1 cellular context compared by ENCODE assay signal in the genomic region with DNA sequence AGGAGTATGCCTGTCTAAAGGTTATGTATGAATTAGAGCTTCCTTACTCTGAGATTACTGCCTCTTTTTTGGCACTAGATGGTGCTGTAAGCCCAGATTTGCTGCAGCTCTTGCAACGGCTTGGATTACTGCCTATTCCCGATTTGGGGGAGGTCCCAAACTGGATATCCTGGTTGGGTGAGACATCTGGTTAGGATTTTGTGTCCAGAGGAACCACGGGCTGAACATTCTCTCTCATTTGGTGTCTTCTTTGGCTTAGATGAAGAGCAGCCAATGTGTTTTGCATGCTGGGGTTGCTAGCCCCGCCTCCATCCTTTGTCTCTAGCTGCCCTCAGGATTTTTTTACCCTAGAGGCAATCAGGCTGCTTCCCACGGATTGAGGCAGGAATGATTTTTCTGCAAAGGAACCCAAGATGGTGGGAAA.
TF ChIP-seq lines count a peak whose summit lies in the region.

No MANE protein-coding gene starts in this region.

TF ChIP-seq in WTC11, 78 proteins besides CTCF, POLR2A, EP300 and RAD21 (continued from another document):
- TF ChIP-seq, protein P1, sequence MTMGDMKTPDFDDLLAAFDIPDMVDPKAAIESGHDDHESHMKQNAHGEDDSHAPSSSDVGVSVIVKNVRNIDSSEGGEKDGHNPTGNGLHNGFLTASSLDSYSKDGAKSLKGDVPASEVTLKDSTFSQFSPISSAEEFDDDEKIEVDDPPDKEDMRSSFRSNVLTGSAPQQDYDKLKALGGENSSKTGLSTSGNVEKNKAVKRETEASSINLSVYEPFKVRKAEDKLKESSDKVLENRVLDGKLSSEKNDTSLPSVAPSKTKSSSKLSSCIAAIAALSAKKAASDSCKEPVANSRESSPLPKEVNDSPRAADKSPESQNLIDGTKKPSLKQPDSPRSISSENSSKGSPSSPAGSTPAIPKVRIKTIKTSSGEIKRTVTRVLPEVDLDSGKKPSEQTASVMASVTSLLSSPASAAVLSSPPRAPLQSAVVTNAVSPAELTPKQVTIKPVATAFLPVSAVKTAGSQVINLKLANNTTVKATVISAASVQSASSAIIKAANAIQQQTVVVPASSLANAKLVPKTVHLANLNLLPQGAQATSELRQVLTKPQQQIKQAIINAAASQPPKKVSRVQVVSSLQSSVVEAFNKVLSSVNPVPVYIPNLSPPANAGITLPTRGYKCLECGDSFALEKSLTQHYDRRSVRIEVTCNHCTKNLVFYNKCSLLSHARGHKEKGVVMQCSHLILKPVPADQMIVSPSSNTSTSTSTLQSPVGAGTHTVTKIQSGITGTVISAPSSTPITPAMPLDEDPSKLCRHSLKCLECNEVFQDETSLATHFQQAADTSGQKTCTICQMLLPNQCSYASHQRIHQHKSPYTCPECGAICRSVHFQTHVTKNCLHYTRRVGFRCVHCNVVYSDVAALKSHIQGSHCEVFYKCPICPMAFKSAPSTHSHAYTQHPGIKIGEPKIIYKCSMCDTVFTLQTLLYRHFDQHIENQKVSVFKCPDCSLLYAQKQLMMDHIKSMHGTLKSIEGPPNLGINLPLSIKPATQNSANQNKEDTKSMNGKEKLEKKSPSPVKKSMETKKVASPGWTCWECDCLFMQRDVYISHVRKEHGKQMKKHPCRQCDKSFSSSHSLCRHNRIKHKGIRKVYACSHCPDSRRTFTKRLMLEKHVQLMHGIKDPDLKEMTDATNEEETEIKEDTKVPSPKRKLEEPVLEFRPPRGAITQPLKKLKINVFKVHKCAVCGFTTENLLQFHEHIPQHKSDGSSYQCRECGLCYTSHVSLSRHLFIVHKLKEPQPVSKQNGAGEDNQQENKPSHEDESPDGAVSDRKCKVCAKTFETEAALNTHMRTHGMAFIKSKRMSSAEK (CRISPR knock-in tag; IDR thresholded peaks at IDR 0.05; ENCODE audit: borderline replicate concordance): no peak
- TF ChIP-seq, protein P2, sequence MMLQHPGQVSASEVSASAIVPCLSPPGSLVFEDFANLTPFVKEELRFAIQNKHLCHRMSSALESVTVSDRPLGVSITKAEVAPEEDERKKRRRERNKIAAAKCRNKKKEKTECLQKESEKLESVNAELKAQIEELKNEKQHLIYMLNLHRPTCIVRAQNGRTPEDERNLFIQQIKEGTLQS (CRISPR knock-in tag; conservative IDR thresholded peaks at IDR 0.05): no peak
- TF ChIP-seq, protein P3, sequence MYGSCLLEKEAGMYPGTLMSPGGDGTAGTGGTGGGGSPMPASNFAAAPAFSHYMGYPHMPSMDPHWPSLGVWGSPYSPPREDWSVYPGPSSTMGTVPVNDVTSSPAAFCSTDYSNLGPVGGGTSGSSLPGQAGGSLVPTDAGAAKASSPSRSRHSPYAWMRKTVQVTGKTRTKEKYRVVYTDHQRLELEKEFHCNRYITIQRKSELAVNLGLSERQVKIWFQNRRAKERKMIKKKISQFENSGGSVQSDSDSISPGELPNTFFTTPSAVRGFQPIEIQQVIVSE (CRISPR knock-in tag; IDR thresholded peaks at IDR 0.05; ENCODE audit: borderline replicate concordance): no peak
- TF ChIP-seq, protein P4, sequence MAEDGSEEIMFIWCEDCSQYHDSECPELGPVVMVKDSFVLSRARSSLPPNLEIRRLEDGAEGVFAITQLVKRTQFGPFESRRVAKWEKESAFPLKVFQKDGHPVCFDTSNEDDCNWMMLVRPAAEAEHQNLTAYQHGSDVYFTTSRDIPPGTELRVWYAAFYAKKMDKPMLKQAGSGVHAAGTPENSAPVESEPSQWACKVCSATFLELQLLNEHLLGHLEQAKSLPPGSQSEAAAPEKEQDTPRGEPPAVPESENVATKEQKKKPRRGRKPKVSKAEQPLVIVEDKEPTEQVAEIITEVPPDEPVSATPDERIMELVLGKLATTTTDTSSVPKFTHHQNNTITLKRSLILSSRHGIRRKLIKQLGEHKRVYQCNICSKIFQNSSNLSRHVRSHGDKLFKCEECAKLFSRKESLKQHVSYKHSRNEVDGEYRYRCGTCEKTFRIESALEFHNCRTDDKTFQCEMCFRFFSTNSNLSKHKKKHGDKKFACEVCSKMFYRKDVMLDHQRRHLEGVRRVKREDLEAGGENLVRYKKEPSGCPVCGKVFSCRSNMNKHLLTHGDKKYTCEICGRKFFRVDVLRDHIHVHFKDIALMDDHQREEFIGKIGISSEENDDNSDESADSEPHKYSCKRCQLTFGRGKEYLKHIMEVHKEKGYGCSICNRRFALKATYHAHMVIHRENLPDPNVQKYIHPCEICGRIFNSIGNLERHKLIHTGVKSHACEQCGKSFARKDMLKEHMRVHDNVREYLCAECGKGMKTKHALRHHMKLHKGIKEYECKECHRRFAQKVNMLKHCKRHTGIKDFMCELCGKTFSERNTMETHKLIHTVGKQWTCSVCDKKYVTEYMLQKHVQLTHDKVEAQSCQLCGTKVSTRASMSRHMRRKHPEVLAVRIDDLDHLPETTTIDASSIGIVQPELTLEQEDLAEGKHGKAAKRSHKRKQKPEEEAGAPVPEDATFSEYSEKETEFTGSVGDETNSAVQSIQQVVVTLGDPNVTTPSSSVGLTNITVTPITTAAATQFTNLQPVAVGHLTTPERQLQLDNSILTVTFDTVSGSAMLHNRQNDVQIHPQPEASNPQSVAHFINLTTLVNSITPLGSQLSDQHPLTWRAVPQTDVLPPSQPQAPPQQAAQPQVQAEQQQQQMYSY (CRISPR knock-in tag; IDR thresholded peaks at IDR 0.05): no peak
- no peak for TF ChIP-seq KAT7 (CRISPR knock-in tag; IDR thresholded peaks at IDR 0.05; ENCODE audit: borderline replicate concordance)
- TF ChIP-seq TCF7 (CRISPR knock-in tag; IDR thresholded peaks at IDR 0.05; ENCODE audit: low read depth): no peak
TF ChIP-seq in WTC11: peak in this region for 0.
